In the genomic region with DNA sequence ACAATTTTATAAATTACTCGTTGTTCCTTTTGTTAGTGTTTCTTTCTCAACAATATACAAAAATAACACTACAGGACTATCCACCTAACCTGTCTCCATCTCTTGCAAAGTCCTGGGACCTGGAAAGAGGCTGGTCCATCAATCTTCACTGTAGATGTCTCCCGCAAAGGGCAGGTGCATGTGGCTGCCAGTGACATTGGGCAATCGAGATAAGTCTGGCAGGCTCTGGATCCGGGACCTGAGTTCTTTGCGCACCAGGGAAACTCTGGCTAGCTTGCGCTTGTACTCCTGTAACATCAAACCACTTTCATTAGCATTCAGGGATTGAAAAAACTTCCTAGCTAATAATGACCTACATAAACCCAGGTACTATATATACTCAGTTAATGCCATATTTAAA, we compare ENCODE assay signal across 30 cellular contexts.
"Had no signal": no experiment of that assay in that cellular context is flagged by ENCODE, and none has a peak within 500 bp of the region (broad histone marks: within the 10 kb centered on the region; RNA-seq: fewer than 3 reads in every experiment).

No MANE protein-coding gene starts in this region.

- H3K9ac ChIP-seq: neural progenitor cell, parathyroid adenoma had no signal

- ATAC-seq: left lung; lower lobe of right lung; natural killer cell; sciatic nerve; stimulated activated naive B cell treated with anti-CD40 and anti-IgM and Interleukin-4, amounts not matched to agents 10 μg/mL and 1 μg/mL and 100 μg/mL, for 72 hours; stimulated activated naive CD8-positive, alpha-beta T cell treated with anti-CD3 and anti-CD28 coated beads, Interleukin-15, Interleukin-2, amounts not matched to agents 100 U/mL and 50 U/mL, for 24 hours had no signal

- H3K9me3 ChIP-seq: left lung, lower lobe of right lung, neutrophil, right atrium auricular region, stomach, testis, thyroid gland, transverse colon, upper lobe of left lung, vagina had no signal

- DNase-seq: head of caudate nucleus; hypothalamus; immature natural killer cell; left lung; lower lobe of right lung; mammary epithelial cell; mesenchymal stem cell; naive B cell; natural killer cell; nephron progenitor cell; occipital lobe; stimulated activated CD4-positive, alpha-beta T cell treated with anti-CD3 and anti-CD28 coated beads, Interleukin-12 subunit alpha, Interleukin-12 subunit beta, amount 100 ng/mL, for 4 hours; stimulated activated CD4-positive, alpha-beta T cell treated with anti-CD3 and anti-CD28 coated beads, Interleukin-15, amount 100 ng/mL, for 24 hours; stimulated activated CD4-positive, alpha-beta T cell treated with anti-CD3 and anti-CD28 coated beads, Interleukin-2, amount 100 ng/mL, for 24 hours; stimulated activated CD4-positive, alpha-beta T cell treated with anti-CD3 and anti-CD28 coated beads, Interleukin-4, amount 100 ng/mL, for 1 hour; stimulated activated naive B cell treated with anti-CD40 and anti-IgM and Interleukin-4, amounts not matched to agents 10 μg/mL and 1 μg/mL and 100 μg/mL, for 72 hours; stimulated activated naive CD8-positive, alpha-beta T cell treated with anti-CD3 and anti-CD28 coated beads, Interleukin-15, Interleukin-2, amounts not matched to agents 100 U/mL and 50 U/mL, for 24 hours; stomach; testis; thyroid gland; transverse colon; upper lobe of left lung had no signal

- H3K4me3 ChIP-seq: left lung, lower lobe of right lung, neural progenitor cell, right atrium auricular region, skin epidermis, stomach, testis, thyroid gland, transverse colon, upper lobe of left lung, vagina had no signal

- H3K36me3 ChIP-seq: right atrium auricular region, vagina had no signal

- H3K27me3 ChIP-seq: left lung, neural progenitor cell, neutrophil, right atrium auricular region, stomach, testis, thyroid gland, transverse colon, upper lobe of left lung, vagina had no signal

- H3K79me2 ChIP-seq: parathyroid adenoma had no signal

- H2AFZ ChIP-seq: neural progenitor cell, parathyroid adenoma had no signal

- H3K4me2 ChIP-seq: neural progenitor cell had no signal

- H3K27ac ChIP-seq: left lung, lower lobe of right lung, neural progenitor cell, neutrophil, parathyroid adenoma, right atrium auricular region, skin epidermis, stomach, testis, thyroid gland, transverse colon, upper lobe of left lung, vagina had no signal

- H3K4me1 ChIP-seq: left lung, lower lobe of right lung, neural progenitor cell, parathyroid adenoma, right atrium auricular region, stomach, testis, thyroid gland, transverse colon, upper lobe of left lung, vagina had no signal

- FAIRE-seq: islet of Langerhans had no signal
